In the genomic region with DNA sequence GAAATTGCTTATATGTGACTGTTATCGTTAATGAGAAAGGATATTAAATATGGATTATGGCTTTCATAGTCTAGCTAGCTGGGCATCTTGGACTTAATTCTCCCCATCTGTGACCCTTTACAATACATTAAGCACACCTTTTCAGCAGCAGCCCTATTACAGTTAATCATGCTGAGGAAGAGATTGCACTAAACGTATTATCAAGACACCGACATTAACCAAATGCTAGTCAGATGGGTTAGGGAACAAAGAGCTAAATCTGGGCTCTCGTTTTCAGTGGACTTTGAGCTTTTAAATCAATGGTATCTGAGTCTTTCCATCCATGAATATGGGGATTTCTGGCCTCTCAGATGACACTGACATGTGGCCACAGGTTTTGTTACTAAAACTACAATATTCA, we compare ENCODE assay signal across 21 cellular contexts.
DNase-seq lines count a peak whose midpoint lies in the region; ATAC-seq, FAIRE-seq and TF ChIP-seq lines count a peak whose summit lies in the region.
"Had no signal": no experiment of that assay in that cellular context is flagged by ENCODE, and none has a peak within 500 bp of the region (broad histone marks: within the 10 kb centered on the region; RNA-seq: fewer than 3 reads in every experiment).

No MANE protein-coding gene starts in this region.

- DNase-seq in HepG2 (ENCODE audit: low spot score) (no peak), NCI-H69 (lab: John Stamatoyannopoulos, UW) (peak; percentile 91), WERI-Rb-1 (peak; percentile 41), stomach (no peak)
- DNase-seq: 8988T; ACHN; Calu3; Karpas-422; NCI-H1092; NCI-H1417 treated with DMSO at 0.1 percent for 48 hours; NCI-H187 treated with DMSO at 0.1 percent for 48 hours; NCI-H446; NCI-H748 treated with DMSO at 0.1 percent for 48 hours; NK-92 treated with Interleukin-12 subunit alpha and Interleukin-12 subunit beta, amount 100 ng/mL, for 24 hours; PC-3; T-cell had no signal

- H3K4me1 Mint-ChIP-seq in stimulated activated memory B cell treated with anti-CD40 and anti-IgM and Interleukin-4, amounts not matched to agents 10 μg/mL and 1 μg/mL and 100 μg/mL, for 72 hours, result no peaks in the 10 kb centered on the region

- H3K27me3 ChIP-seq in liver (ENCODE audit: control insufficient read depth in 4 of 4, insufficient read depth in 4 of 4, low read length in 3 of 4) (no peaks in the 10 kb centered on the region), HepG2 (ENCODE audit: control insufficient read depth in 1 of 2, insufficient read depth in 2 of 2, low read length in 2 of 2) (no peaks in the 10 kb centered on the region), WERI-Rb-1 (ENCODE audit: insufficient read depth, low read depth, severe bottlenecking) (no peaks in the 10 kb centered on the region), stomach (no peaks in the 10 kb centered on the region)

- H3K36me3 ChIP-seq in liver (ENCODE audit: control insufficient read depth in 4 of 4, insufficient read depth in 3 of 4, low read depth in 1 of 4, low read length in 3 of 4) (no peaks in the 10 kb centered on the region), HepG2 (replicated peaks in 1 of 2; ENCODE audit: control insufficient read depth in 1 of 2, insufficient read depth in 2 of 2, low read length in 2 of 2) (no peaks in the 10 kb centered on the region), WERI-Rb-1 (no peaks in the 10 kb centered on the region), stomach (no peaks in the 10 kb centered on the region)

- H3K27me3 Mint-ChIP-seq in stimulated activated memory B cell treated with anti-CD40 and anti-IgM and Interleukin-4, amounts not matched to agents 10 μg/mL and 1 μg/mL and 100 μg/mL, for 72 hours, result peaks cover 4% of the 10 kb centered on the region
- H3K27me3 Mint-ChIP-seq: T-cell had no signal

- no peak for TF ChIP-seq RAD21 in liver (IDR thresholded peaks at IDR 0.05)
- no peak for TF ChIP-seq RAD21 in HepG2 (CRISPR knock-in tag; IDR thresholded peaks at IDR 0.05)

- no peak for ATAC-seq in HepG2
- ATAC-seq in GM19035 (IDR thresholded peaks at IDR 0.05; ENCODE audit: unreplicated experiment), result no peak
- ATAC-seq in stimulated activated memory B cell treated with anti-CD40 and anti-IgM and Interleukin-4, amounts not matched to agents 10 μg/mL and 1 μg/mL and 100 μg/mL, for 72 hours, result no peak
- ATAC-seq: HCT116, PC-3, T-cell had no signal

- H3K4me3 ChIP-seq in liver (ENCODE audit: low read depth in 1 of 3, low read length in 3 of 3), result no peak overlapping the region
- H3K4me3 ChIP-seq in HepG2 (replicated peaks in 1 of 3; ENCODE audit: insufficient read depth in 1 of 3, low read depth in 2 of 3, low read length in 3 of 3), result no peak overlapping the region
- no peak overlapping the region for H3K4me3 ChIP-seq in WERI-Rb-1 (ENCODE audit: low read depth, low read length)
- H3K4me3 ChIP-seq in stomach, result no peak overlapping the region

- in situ Hi-C loops in HepG2 (cut with HindIII; ENCODE audit: extremely low pct_ligation_motif_present, low pct_unique_long_range_greater_than_20kb), result no loop called here

- BruUV-seq in HepG2 (replicated peaks; lab: Mats Ljungman, UMichigan), result no TSS peak

- WGBS in liver, result 52% methylated on average over 4 of the region's 4 CpGs
- 28% methylated on average over 4 of the region's 4 CpGs for WGBS in HepG2 (ENCODE audit: low lambda C conversion rate)
- WGBS in stomach, 5 donors, result 73 to 84% (median 78%) methylated on average over 4 of the region's 4 CpGs

- no peaks in the 10 kb centered on the region for H3K36me3 Mint-ChIP-seq in stimulated activated memory B cell treated with anti-CD40 and anti-IgM and Interleukin-4, amounts not matched to agents 10 μg/mL and 1 μg/mL and 100 μg/mL, for 72 hours
- H3K36me3 Mint-ChIP-seq: T-cell had no signal

- FAIRE-seq in HepG2 (lab: Jason Lieb, UNC), result no peak
- FAIRE-seq: GM18507 had no signal

- H3K79me2 ChIP-seq in HepG2 (ENCODE audit: insufficient read depth, low read length), result no peaks in the 10 kb centered on the region

- TF ChIP-seq POLR2A in HepG2 (IDR thresholded peaks at IDR 0.05; ENCODE audit: insufficient read depth in 1 of 2, low read depth in 2 of 2, low read length in 2 of 2) (no peak), stomach (IDR thresholded peaks at IDR 0.05) (no peak)

- H3K9ac ChIP-seq in liver (ENCODE audit: low read depth in 1 of 2, low read length in 2 of 2) (no peak overlapping the region), HepG2 (ENCODE audit: insufficient read depth, low read depth, low read length) (no peak overlapping the region)

- no peak overlapping the region for H3K4me2 ChIP-seq in HepG2 (ENCODE audit: low read depth, low read length)

- TF ChIP-seq CTCF in liver (IDR thresholded peaks at IDR 0.05; ENCODE audit: low read depth, low read length, missing input control) (no peak), HepG2 (CRISPR knock-in tag; IDR thresholded peaks at IDR 0.05) (no peak), WERI-Rb-1 (IDR thresholded peaks at IDR 0.05; ENCODE audit: low read depth, low read length) (no peak), stomach (IDR thresholded peaks at IDR 0.05) (no peak)

- H3K4me3 Mint-ChIP-seq in stimulated activated memory B cell treated with anti-CD40 and anti-IgM and Interleukin-4, amounts not matched to agents 10 μg/mL and 1 μg/mL and 100 μg/mL, for 72 hours, result no peak overlapping the region
- H3K4me3 Mint-ChIP-seq: T-cell had no signal

- H3K9me3 ChIP-seq in liver (ENCODE audit: control insufficient read depth in 4 of 4, low read length in 3 of 4) (peaks cover 0 to 5% (median 4%) of the 10 kb centered on the region in 4 donors), HepG2 (ENCODE audit: low read length) (no peaks in the 10 kb centered on the region), WERI-Rb-1 (ENCODE audit: severe bottlenecking) (peaks cover 11% of the 10 kb centered on the region), stomach (peaks cover 0 to 16% (median 3%) of the 10 kb centered on the region in 4 donors)

- TF ChIP-seq EP300 in HepG2 (IDR thresholded peaks at IDR 0.05; ENCODE audit: low read depth in 2 of 2, low read length in 2 of 2), result no peak
- no peak for TF ChIP-seq EP300 in HepG2 (CRISPR knock-in tag; IDR thresholded peaks at IDR 0.05; ENCODE audit: borderline replicate concordance)
- TF ChIP-seq EP300 in stomach (IDR thresholded peaks at IDR 0.05), result no peak

- H3K27ac ChIP-seq in liver (ENCODE audit: low read depth in 1 of 2, low read length in 2 of 2) (no peak overlapping the region), HepG2 (ENCODE audit: extremely low read length, insufficient read depth, low read length) (no peak overlapping the region), WERI-Rb-1 (peak overlapping the region; percentile 77), stomach (no peak overlapping the region)

- peaks cover 11% of the 10 kb centered on the region for H3K9me3 Mint-ChIP-seq in stimulated activated memory B cell treated with anti-CD40 and anti-IgM and Interleukin-4, amounts not matched to agents 10 μg/mL and 1 μg/mL and 100 μg/mL, for 72 hours

- no peaks in the 10 kb centered on the region for H4K20me1 ChIP-seq in HepG2 (ENCODE audit: insufficient read depth, low read length)

- POLR2A ChIA-PET in HepG2 (lab: Yijun Ruan, JAX), result no interaction called here

- intact Hi-C loops in HepG2 (cut with micrococcal nuclease; ENCODE audit: unreplicated experiment) (no loop called here), stomach (cut with DNase I; ENCODE audit: low total_unique reads) (no loop called here)

- H2AFZ ChIP-seq in HepG2 (ENCODE audit: low read length), result no peak overlapping the region

- CTCF ChIA-PET in HepG2 (lab: Yijun Ruan, JAX; ENCODE audit: low intra/inter-chr PET ratio, low total read pairs), result no interaction called here

- H3K4me1 ChIP-seq in liver (ENCODE audit: control insufficient read depth in 4 of 4, insufficient read depth in 4 of 4, low read length in 3 of 4) (no peaks in the 10 kb centered on the region), HepG2 (ENCODE audit: insufficient read depth, low read length) (no peaks in the 10 kb centered on the region), stomach (no peaks in the 10 kb centered on the region)

- H3K27ac Mint-ChIP-seq in stimulated activated memory B cell treated with anti-CD40 and anti-IgM and Interleukin-4, amounts not matched to agents 10 μg/mL and 1 μg/mL and 100 μg/mL, for 72 hours, result no peak overlapping the region
- H3K27ac Mint-ChIP-seq: T-cell had no signal

TF ChIP-seq in liver, 16 proteins besides CTCF, POLR2A, EP300 and RAD21:
- TF ChIP-seq JUND (IDR thresholded peaks at IDR 0.05) (no peak), HNF4A (conservative IDR thresholded peaks at IDR 0.05) (peak; percentile 16 to 32)

TF ChIP-seq in HepG2, 621 proteins besides CTCF, POLR2A, EP300 and RAD21 (continues in another document):
- no peak for TF ChIP-seq EED (CRISPR knock-in tag; IDR thresholded peaks at IDR 0.05)
- TF ChIP-seq ZNF33A (CRISPR knock-in tag; IDR thresholded peaks at IDR 0.05; ENCODE audit: borderline replicate concordance), result no peak
- TF ChIP-seq WIZ (CRISPR knock-in tag; IDR thresholded peaks at IDR 0.05), result no peak
- TF ChIP-seq ZNF160 (CRISPR knock-in tag; IDR thresholded peaks at IDR 0.05), result no peak
- TF ChIP-seq, protein P1, sequence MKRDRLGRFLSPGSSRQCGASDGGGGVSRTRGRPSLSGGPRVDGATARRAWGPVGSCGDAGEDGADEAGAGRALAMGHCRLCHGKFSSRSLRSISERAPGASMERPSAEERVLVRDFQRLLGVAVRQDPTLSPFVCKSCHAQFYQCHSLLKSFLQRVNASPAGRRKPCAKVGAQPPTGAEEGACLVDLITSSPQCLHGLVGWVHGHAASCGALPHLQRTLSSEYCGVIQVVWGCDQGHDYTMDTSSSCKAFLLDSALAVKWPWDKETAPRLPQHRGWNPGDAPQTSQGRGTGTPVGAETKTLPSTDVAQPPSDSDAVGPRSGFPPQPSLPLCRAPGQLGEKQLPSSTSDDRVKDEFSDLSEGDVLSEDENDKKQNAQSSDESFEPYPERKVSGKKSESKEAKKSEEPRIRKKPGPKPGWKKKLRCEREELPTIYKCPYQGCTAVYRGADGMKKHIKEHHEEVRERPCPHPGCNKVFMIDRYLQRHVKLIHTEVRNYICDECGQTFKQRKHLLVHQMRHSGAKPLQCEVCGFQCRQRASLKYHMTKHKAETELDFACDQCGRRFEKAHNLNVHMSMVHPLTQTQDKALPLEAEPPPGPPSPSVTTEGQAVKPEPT (CRISPR knock-in tag; IDR thresholded peaks at IDR 0.05; ENCODE audit: low read depth), result no peak

Comparison
In these comparisons a context has a peak if more than half of its experiments do, and no peak if none do; other contexts are left out.
1. DNase-seq: peak in NCI-H69 (single experiment) and WERI-Rb-1 (single experiment); none in HepG2 (single experiment) and stomach (single experiment).